In genomic region chr10:26861326-26861998, GRCh38 we compare ENCODE assay signal across 8 cellular contexts. TPM values are rescaled to one million over a fixed set of nuclear protein-coding genes. Genes with fewer than 3 reads are reported as not detected.
DNase-seq lines count a peak whose midpoint lies in the region; ATAC-seq and TF ChIP-seq lines count a peak whose summit lies in the region.

No MANE protein-coding gene starts in this region.

- peaks cover 43% of the 10 kb centered on the region for H3K4me1 Mint-ChIP-seq in CD14-positive monocyte
- H3K4me1 Mint-ChIP-seq in neural progenitor cell: peaks cover 16% of the 10 kb centered on the region

- peak overlapping the region; percentile 35 for H2AFZ ChIP-seq in neural progenitor cell (replicated peaks)

- peaks cover 7% of the 10 kb centered on the region for H3F3A ChIP-seq in neural progenitor cell (ENCODE audit: low read depth)

- H3K27me3 ChIP-seq in neural progenitor cell: no peaks in the 10 kb centered on the region

- peak overlapping the region; percentile 86 for H3K4me3 ChIP-seq in coronary artery
- no peak overlapping the region for H3K4me3 ChIP-seq in neural progenitor cell

- TF ChIP-seq CTCF in CD14-positive monocyte (IDR thresholded peaks at IDR 0.05) (peak; percentile 67), coronary artery (IDR thresholded peaks at IDR 0.05) (no peak), neural progenitor cell (IDR thresholded peaks at IDR 0.05) (no peak)

- intact Hi-C loops in CD14-positive monocyte (cut with micrococcal nuclease) (loop anchor here (5.0 to 10.0 kb wide), 2 partner anchors 167 to 381 kb away; partner anchors contain the start of genes PDSS1 (in 2 of the 2) and ACBD5 (in 1 of the 2)), posterior vena cava (cut with DNase I) (no loop called here)

- no peaks in the 10 kb centered on the region for H3K9me3 ChIP-seq in neural progenitor cell (ENCODE audit: low read depth)

- H3K27me3 Mint-ChIP-seq in CD14-positive monocyte (ENCODE audit: low read depth in 3 of 3): peaks cover 2 to 6% (median 2%) of the 10 kb centered on the region in 3 donors
- peaks cover 3% of the 10 kb centered on the region for H3K27me3 Mint-ChIP-seq in neural progenitor cell (ENCODE audit: insufficient read depth, low read depth)

- no peak overlapping the region for H3K4me2 ChIP-seq in neural progenitor cell

- H4K20me1 ChIP-seq in neural progenitor cell (ENCODE audit: low read depth): peaks cover 25% of the 10 kb centered on the region

- H3K4me3 Mint-ChIP-seq in CD14-positive monocyte: peak overlapping the region in 1 of 2 donors; percentile 15
- H3K4me3 Mint-ChIP-seq in neural progenitor cell: peak overlapping the region; percentile 97

- H3K9ac ChIP-seq in neural progenitor cell: no peak overlapping the region

- H3K27ac Mint-ChIP-seq in CD14-positive monocyte: peak overlapping the region; percentile 61 to 94 (median 88)
- H3K27ac Mint-ChIP-seq in neural progenitor cell: no peak overlapping the region

- no peaks in the 10 kb centered on the region for H3K36me3 Mint-ChIP-seq in CD14-positive monocyte
- no peaks in the 10 kb centered on the region for H3K36me3 Mint-ChIP-seq in neural progenitor cell

- H3K27ac ChIP-seq in coronary artery (no peak overlapping the region), neural progenitor cell (no peak overlapping the region)

- H3K36me3 ChIP-seq in neural progenitor cell: no peaks in the 10 kb centered on the region

- peaks cover 42% of the 10 kb centered on the region for H3K79me2 ChIP-seq in neural progenitor cell (ENCODE audit: low read depth)

- H3K9me3 Mint-ChIP-seq in CD14-positive monocyte (no peaks in the 10 kb centered on the region), neural progenitor cell (no peaks in the 10 kb centered on the region)

- ATAC-seq in HG03342 (IDR thresholded peaks at IDR 0.05; ENCODE audit: unreplicated experiment): no peak

- DNase-seq in CD14-positive monocyte (ENCODE audit: low spot score) (no peak), NCI-H69 (lab: John Stamatoyannopoulos, UW) (peak; percentile 38), coronary artery (ENCODE audit: low spot score) (no peak), neural progenitor cell (ENCODE audit: low spot score) (no peak), cerebellum (ENCODE audit: low spot score) (no peak), posterior vena cava (ENCODE audit: low spot score) (no peak), GDM1 (lab: John Stamatoyannopoulos, UW) (no peak)

- peaks cover 8% of the 10 kb centered on the region for H3K4me1 ChIP-seq in neural progenitor cell

RNA-seq across cellular contexts. Expression of gene ABI1, which starts 0.7 kb away (rescaled TPM):
- 10 to 100 TPM; 61.5 to 77.2 TPM for polyA plus RNA-seq in CD14-positive monocyte
- total RNA-seq in neural progenitor cell (ENCODE audit: low replicate concordance) (35.1 and 43.1 TPM in 2 replicates), cerebellum (54.4 TPM), posterior vena cava (10 to 100 TPM; 42.6 to 50.1 TPM)

Comparison
In these comparisons a context has a peak if more than half of its experiments do, and no peak if none do; other contexts are left out.
1. intact Hi-C loops: an anchor here in CD14-positive monocyte (5.0 to 10.0 kb wide); none called in posterior vena cava.